9 cellular contexts compared by ENCODE assay signal in the genomic region with DNA sequence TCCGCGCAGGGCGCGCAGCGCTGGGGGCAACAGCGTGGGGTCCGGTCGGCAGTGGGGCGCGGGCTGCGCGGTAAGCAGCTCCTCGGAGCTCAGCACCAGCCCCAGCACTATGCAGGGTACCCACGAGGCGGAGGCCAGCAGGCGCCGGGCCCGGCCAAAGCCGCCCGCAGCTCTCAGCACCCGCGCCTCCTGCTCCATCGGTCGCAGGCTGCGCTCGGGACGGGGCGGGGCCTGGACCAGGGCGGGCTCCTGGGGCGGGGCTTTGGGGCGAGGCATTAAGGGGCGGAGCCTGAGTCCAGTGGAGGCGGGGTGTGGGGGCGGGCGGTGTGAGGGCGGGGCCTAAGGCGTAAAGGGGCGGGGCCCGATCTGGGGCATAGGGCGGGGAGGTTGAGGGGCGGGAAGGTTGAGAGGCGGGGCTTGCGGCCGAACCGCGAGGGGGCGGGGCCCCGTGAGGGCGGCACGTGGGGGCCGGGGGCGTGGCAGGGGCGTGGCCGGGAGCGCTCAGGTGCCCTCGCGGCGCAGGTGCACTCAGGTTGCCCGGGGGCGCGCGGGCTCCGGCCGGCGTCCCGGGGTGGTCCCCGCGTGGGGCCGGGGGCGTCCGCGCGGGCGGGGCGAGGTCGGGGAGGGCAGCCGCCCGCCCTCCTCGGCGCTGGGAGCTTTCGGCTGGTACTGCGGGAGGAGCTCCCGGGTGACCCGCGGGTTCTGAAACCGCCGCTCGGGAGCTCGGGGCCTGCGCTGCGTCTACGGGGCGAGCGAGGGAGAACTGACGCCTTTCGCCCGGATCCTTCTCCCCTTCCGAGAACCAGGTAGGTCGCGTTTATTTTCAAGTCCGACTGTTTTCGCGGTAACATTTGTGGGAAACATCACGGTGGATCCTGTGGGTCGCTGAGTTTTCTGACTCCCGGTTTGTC. TPM values are rescaled to one million over a fixed set of nuclear protein-coding genes. Genes with fewer than 3 reads are reported as not detected.
DNase-seq lines count a peak whose midpoint lies in the region; ATAC-seq and TF ChIP-seq lines count a peak whose summit lies in the region.
"Had no signal": no experiment of that assay in that cellular context is flagged by ENCODE, and none has a peak within 500 bp of the region (broad histone marks: within the 10 kb centered on the region; RNA-seq: fewer than 3 reads in every experiment).

No MANE protein-coding gene starts in this region.

- no peaks in the 10 kb centered on the region for H3K4me1 ChIP-seq in mammary epithelial cell (ENCODE audit: insufficient read depth, low read length)

- dilution Hi-C loops in mammary epithelial cell (cut with HindIII; ENCODE audit: low sequenced_read_pairs), result loop anchor here (5.0 kb wide), 1 partner anchor 449 kb away; no protein-coding TSS in a partner anchor

- in situ Hi-C loops in mammary epithelial cell (cut with MboI; ENCODE audit: low sequenced_read_pairs in 2 of 2), result no loop called here

- peak overlapping the region; percentile 20 for H2AFZ ChIP-seq in mammary epithelial cell (ENCODE audit: low read depth, low read length)

- H4K20me1 ChIP-seq in mammary epithelial cell (ENCODE audit: insufficient read depth, low read length), result no peaks in the 10 kb centered on the region

- H3K36me3 ChIP-seq in mammary epithelial cell (ENCODE audit: insufficient read depth, low read length), result no peaks in the 10 kb centered on the region

- no peaks in the 10 kb centered on the region for H3K79me2 ChIP-seq in mammary epithelial cell (ENCODE audit: insufficient read depth, low read length)

- H3K9ac ChIP-seq in mammary epithelial cell (ENCODE audit: insufficient read depth, low read length), result no peak overlapping the region

- H3K4me3 ChIP-seq in LNCaP clone FGC (ENCODE audit: low read depth, low read length) (peak overlapping the region; percentile 61), mammary epithelial cell (replicated peaks in 1 of 3; ENCODE audit: insufficient read depth in 1 of 3, low read depth in 2 of 3, low read length in 3 of 3) (no peak overlapping the region)

- no TSS peak for BruUV-seq in mammary epithelial cell (replicated peaks; lab: Mats Ljungman, UMichigan)

- peaks cover 18% of the 10 kb centered on the region for H3K27me3 ChIP-seq in mammary epithelial cell (ENCODE audit: insufficient read depth, low read length)

- WGBS in mammary epithelial cell (ENCODE audit: low coverage, missing lambda C conversion rate), result 27% methylated on average over 3 of the region's 106 CpGs

- intact Hi-C loops in mammary epithelial cell (cut with micrococcal nuclease), result loop anchor here (2.0 kb wide), 1 partner anchor 15 kb away; a partner anchor contains a TSS

- no peaks in the 10 kb centered on the region for H3K9me3 ChIP-seq in mammary epithelial cell (replicated peaks; ENCODE audit: insufficient read depth, low read length)

- TF ChIP-seq CTCF in LNCaP clone FGC (IDR thresholded peaks at IDR 0.05; ENCODE audit: control insufficient read depth, extremely low read depth, insufficient read depth) (no peak), mammary epithelial cell (conservative IDR thresholded peaks at IDR 0.05 in 1 of 2, IDR thresholded peaks at IDR 0.05 in 1 of 2; ENCODE audit: extremely low read depth in 1 of 2, insufficient read depth in 1 of 2, low read depth in 1 of 2, low read length in 2 of 2) (no peak)

- no peak for ATAC-seq in GM19463 (IDR thresholded peaks at IDR 0.05; ENCODE audit: unreplicated experiment)

- H3K27ac ChIP-seq in mammary epithelial cell (ENCODE audit: insufficient read depth, low read depth, low read length), result no peak overlapping the region

- peak overlapping the region; percentile 51 for H3K4me2 ChIP-seq in mammary epithelial cell (ENCODE audit: insufficient read depth, low read depth, low read length)

- DNase-seq in DMS153 (lab: John Stamatoyannopoulos, UW) (peak; percentile 43), LNCaP clone FGC (ENCODE audit: low read depth) (peak; percentile 30), mammary epithelial cell (peak; percentile 59), islet precursor cell (peak; percentile 94), inferior parietal cortex (ENCODE audit: extremely low spot score) (no peak)
- peak; percentile 46 to 66 (median 53) for DNase-seq in activated CD4-positive, CD25-positive, alpha-beta regulatory T cell (lab: John Stamatoyannopoulos, UW)
- DNase-seq in stimulated activated CD4-positive, alpha-beta T cell treated with anti-CD3 and anti-CD28 coated beads, Interleukin-2, amount 100 ng/mL, for 4 hours (ENCODE audit: low read depth), result peak; percentile 74

- CTCF ChIA-PET in mammary epithelial cell (lab: Charles Lee; ENCODE audit: low non-redundant PET), result no interaction called here

RNA-seq across cellular contexts. Expression of a gene that starts 1.4 kb away (rescaled TPM):
- total RNA-seq in mammary epithelial cell, result under 1 TPM in 1 of 2 donors, not detected in 1; 0.45 TPM
- polyA plus RNA-seq in mammary epithelial cell, result not detected
- polyA minus RNA-seq in mammary epithelial cell, result not detected
- total RNA-seq: HT1080 had no signal

RNA-seq across cellular contexts. Expression of a gene that starts 15.8 kb away (rescaled TPM):
- 10 to 100 TPM in 1 of 2 donors, 1 to 10 TPM in 1; 8.5 to 10.2 TPM for total RNA-seq in mammary epithelial cell
- 4.3 TPM for polyA plus RNA-seq in mammary epithelial cell
- polyA minus RNA-seq in mammary epithelial cell, result 6.8 TPM

RNA-seq across cellular contexts. Expression of a gene that starts 30.2 kb away (rescaled TPM):
- total RNA-seq in mammary epithelial cell, result under 1 TPM; 0.14 to 0.33 TPM
- polyA plus RNA-seq in mammary epithelial cell, result not detected
- not detected for polyA minus RNA-seq in mammary epithelial cell
- total RNA-seq: HT1080 had no signal
